Comparison of ENCODE assay signal across 11 cellular contexts in the genomic region with DNA sequence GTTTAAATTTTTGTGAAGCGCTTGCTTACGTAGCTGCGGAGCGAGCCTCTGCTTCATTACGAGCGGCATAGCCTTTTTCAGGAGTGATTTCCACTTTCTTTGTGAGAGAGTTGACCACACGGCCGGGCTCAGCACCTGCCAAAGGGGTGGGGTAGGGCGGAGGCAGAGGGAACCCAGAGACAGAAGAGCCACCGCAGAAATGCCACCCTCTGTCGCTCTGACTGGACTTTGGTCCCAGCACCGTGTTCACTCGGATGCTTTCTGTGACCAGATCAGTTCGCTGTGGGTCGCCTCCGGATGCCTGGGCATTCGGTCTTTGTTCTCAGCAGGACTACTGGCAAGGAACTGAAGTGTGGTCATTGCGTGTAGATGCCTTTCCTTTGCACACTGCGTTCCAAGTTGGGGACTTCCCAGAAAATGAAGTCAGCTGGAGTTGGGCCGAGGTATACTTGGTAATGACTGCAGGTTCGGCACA. TPM values are rescaled to one million over a fixed set of nuclear protein-coding genes. Genes with fewer than 3 reads are reported as not detected.
A peak's percentile ranks its signal among the peaks of the same experiment; 100 is the strongest.
DNase-seq lines count a peak whose midpoint lies in the region; ATAC-seq and TF ChIP-seq lines count a peak whose summit lies in the region.
"Had no signal": no experiment of that assay in that cellular context is flagged by ENCODE, and none has a peak within 500 bp of the region (broad histone marks: within the 10 kb centered on the region; RNA-seq: fewer than 3 reads in every experiment).

No MANE protein-coding gene starts in this region.

- WGBS in body of pancreas, 2 donors, result 6 to 8% methylated on average over 12 to 21 of the region's 21 CpGs

- no peak overlapping the region for H3K4me3 ChIP-seq in body of pancreas
- H3K4me3 ChIP-seq in skeletal muscle tissue (ENCODE audit: low read length in 3 of 3), result peak overlapping the region; percentile 53 to 68 (median 60)

- no peak for TF ChIP-seq POLR2A in body of pancreas (IDR thresholded peaks at IDR 0.05)

- intact Hi-C loops in body of pancreas (cut with DNase I), result no loop called here

- peak; percentile 27 for ATAC-seq in body of pancreas

- H3K27me3 ChIP-seq in body of pancreas (no peaks in the 10 kb centered on the region), skeletal muscle tissue (ENCODE audit: control insufficient read depth in 3 of 3, insufficient read depth in 3 of 3, low read length in 3 of 3) (peaks cover 21 to 26% (median 23%) of the 10 kb centered on the region in 3 donors)

- H3K9me3 ChIP-seq in body of pancreas (no peaks in the 10 kb centered on the region), skeletal muscle tissue (ENCODE audit: control insufficient read depth in 3 of 3, low read length in 3 of 3) (no peaks in the 10 kb centered on the region)
- H3K9me3 ChIP-seq: uterus had no signal

- no peak overlapping the region for H3K27ac ChIP-seq in body of pancreas
- H3K27ac ChIP-seq in skeletal muscle tissue (ENCODE audit: low read depth, low read length), result no peak overlapping the region
- H3K27ac ChIP-seq: uterus had no signal

- H3K36me3 ChIP-seq in body of pancreas (replicated peaks in 1 of 2; ENCODE audit: insufficient read depth in 1 of 2, low read depth in 2 of 2), result no peaks in the 10 kb centered on the region
- H3K36me3 ChIP-seq in skeletal muscle tissue (ENCODE audit: control insufficient read depth in 3 of 3, insufficient read depth in 3 of 3, low read length in 3 of 3), result no peaks in the 10 kb centered on the region
- H3K36me3 ChIP-seq: uterus had no signal

- no peak overlapping the region for H3K9ac ChIP-seq in skeletal muscle tissue (ENCODE audit: low read depth in 1 of 3, low read length in 3 of 3)

- H3K4me1 ChIP-seq in body of pancreas (peaks cover 16% of the 10 kb centered on the region), skeletal muscle tissue (ENCODE audit: control insufficient read depth in 3 of 3, insufficient read depth in 3 of 3, low read length in 3 of 3) (peaks cover 0 to 10% (median 5%) of the 10 kb centered on the region in 3 donors)

- TF ChIP-seq CTCF in body of pancreas (IDR thresholded peaks at IDR 0.05), result no peak

- peak; percentile 5 for DNase-seq in HuH-7.5 (ENCODE audit: low spot score)
- no peak for DNase-seq in body of pancreas
- peak; percentile 2 for DNase-seq in iris pigment epithelial cell (ENCODE audit: low read depth)
- DNase-seq in GDM1 (lab: John Stamatoyannopoulos, UW), result no peak
- DNase-seq in SIG-M5 treated with dmso at 0.1 percent for 504 hours (lab: John Stamatoyannopoulos, UW; ENCODE audit: unreplicated experiment), result no peak
- no peak for DNase-seq in NCI-H1930 (lab: John Stamatoyannopoulos, UW)
- no peak for DNase-seq in OCI-M2 (lab: John Stamatoyannopoulos, UW; ENCODE audit: unreplicated experiment)
- DNase-seq: NCI-H1105, uterus had no signal

RNA-seq across cellular contexts. Expression of gene CHODL, which starts 0.9 kb away (rescaled TPM):
- total RNA-seq in body of pancreas (1 to 10 TPM in 1 of 2 donors, under 1 TPM in 1; 0.26 to 4.9 TPM), skeletal muscle tissue (85.6 TPM)
- total RNA-seq: osteoblast had no signal

Comparison
In these comparisons a context has a peak if more than half of its experiments do, and no peak if none do; other contexts are left out.
1. DNase-seq: peak in HuH-7.5 (single experiment) and iris pigment epithelial cell (single experiment); none in body of pancreas (0 of 4), GDM1 (single experiment), SIG-M5 treated with dmso at 0.1 percent for 504 hours (single experiment), NCI-H1930 (0 of 2) and OCI-M2 (single experiment).
2. H3K4me3 ChIP-seq: peak in skeletal muscle tissue (3 of 3); none in body of pancreas (0 of 2).
3. RNA of gene CHODL, which starts 0.9 kb away (total RNA-seq): 85.6 TPM in skeletal muscle tissue (single experiment); 0.26 to 4.9 TPM in body of pancreas; every median in the first group is over 10 times any median in the second.